Comparison of ENCODE assay signal across 8 cellular contexts in genomic region chr1:79005945-79006344, GRCh38. TPM values are rescaled to one million over a fixed set of nuclear protein-coding genes. Genes with fewer than 3 reads are reported as not detected.
DNase-seq lines count a peak whose midpoint lies in the region; ATAC-seq and TF ChIP-seq lines count a peak whose summit lies in the region.

No MANE protein-coding gene starts in this region.

- no peaks in the 10 kb centered on the region for H3K79me2 ChIP-seq in smooth muscle cell (ENCODE audit: low read depth)

- DNase-seq in HFF-Myc (ENCODE audit: extremely low read depth, low read depth), result no peak
- DNase-seq in left lung, result no peak
- no peak for DNase-seq in smooth muscle cell (lab: John Stamatoyannopoulos, UW; ENCODE audit: unreplicated experiment)
- no peak for DNase-seq in NCI-H1092 (lab: John Stamatoyannopoulos, UW)
- DNase-seq in activated CD8-positive, alpha-beta T cell treated with anti-CD3 and anti-CD28 coated beads for 36 hours, result no peak
- no peak for DNase-seq in WERI-Rb-1
- no peak for DNase-seq in SIG-M5 treated with dmso at 0.1 percent for 504 hours (lab: John Stamatoyannopoulos, UW; ENCODE audit: unreplicated experiment)

- H3K27ac ChIP-seq in duodenal mucosa (ENCODE audit: low read depth, low read length) (peak overlapping the region; percentile 30), left lung (peak overlapping the region; percentile 65 to 72), smooth muscle cell (ENCODE audit: low read depth) (no peak overlapping the region), WERI-Rb-1 (no peak overlapping the region)

- peak overlapping the region; percentile 98 for H2AFZ ChIP-seq in smooth muscle cell (ENCODE audit: low read depth)

- H3K4me1 Mint-ChIP-seq in activated CD8-positive, alpha-beta T cell treated with anti-CD3 and anti-CD28 coated beads for 36 hours (ENCODE audit: low read depth), result no peaks in the 10 kb centered on the region

- no peaks in the 10 kb centered on the region for H4K20me1 ChIP-seq in smooth muscle cell (ENCODE audit: low read depth)

- H3K36me3 ChIP-seq in duodenal mucosa (ENCODE audit: control insufficient read depth in 1 of 2, insufficient read depth in 2 of 2, low read length in 2 of 2), result no peaks in the 10 kb centered on the region
- H3K36me3 ChIP-seq in left lung, result no peaks in the 10 kb centered on the region
- no peaks in the 10 kb centered on the region for H3K36me3 ChIP-seq in smooth muscle cell (ENCODE audit: low read depth)
- no peaks in the 10 kb centered on the region for H3K36me3 ChIP-seq in WERI-Rb-1

- H3K36me3 Mint-ChIP-seq in activated CD8-positive, alpha-beta T cell treated with anti-CD3 and anti-CD28 coated beads for 36 hours (ENCODE audit: low read depth), result no peaks in the 10 kb centered on the region

- WGBS in smooth muscle cell (ENCODE audit: low lambda C conversion rate), result 27% methylated on average over 4 of the region's 4 CpGs

- H3K9ac ChIP-seq in duodenal mucosa (ENCODE audit: low read depth in 1 of 2, low read length in 2 of 2) (no peak overlapping the region), smooth muscle cell (ENCODE audit: low read depth) (no peak overlapping the region)

- H3K27me3 Mint-ChIP-seq in activated CD8-positive, alpha-beta T cell treated with anti-CD3 and anti-CD28 coated beads for 36 hours, result peaks cover 1% of the 10 kb centered on the region

- CTCF ChIA-PET in activated CD8-positive, alpha-beta T cell treated with anti-CD3 and anti-CD28 coated beads for 36 hours (lab: Charles Lee), result interaction anchor here (0.6 to 1.0 kb wide), 2 partner anchors 19 to 249 kb away, joined by 3 read pairs; no protein-coding TSS in a partner anchor

- H3K9me3 Mint-ChIP-seq in activated CD8-positive, alpha-beta T cell treated with anti-CD3 and anti-CD28 coated beads for 36 hours, result peaks cover 1% of the 10 kb centered on the region

- H3K4me3 ChIP-seq in HFF-Myc (replicated peaks; ENCODE audit: low read depth, low read length) (peak overlapping the region; percentile 21), duodenal mucosa (ENCODE audit: low read depth in 1 of 2, low read length in 2 of 2) (no peak overlapping the region), left lung (peak overlapping the region in 1 of 2 donors; percentile 43), smooth muscle cell (peak overlapping the region; percentile 54), WERI-Rb-1 (ENCODE audit: low read depth, low read length) (no peak overlapping the region)

- H3K9me3 ChIP-seq in duodenal mucosa (ENCODE audit: control insufficient read depth in 1 of 2, low read length in 2 of 2), result no peaks in the 10 kb centered on the region
- H3K9me3 ChIP-seq in left lung, result no peaks in the 10 kb centered on the region
- no peaks in the 10 kb centered on the region for H3K9me3 ChIP-seq in smooth muscle cell (replicated peaks; ENCODE audit: low read depth)
- no peaks in the 10 kb centered on the region for H3K9me3 ChIP-seq in WERI-Rb-1 (ENCODE audit: severe bottlenecking)

- no peaks in the 10 kb centered on the region for H3K27me3 ChIP-seq in duodenal mucosa (ENCODE audit: control insufficient read depth in 1 of 2, insufficient read depth in 2 of 2, low read length in 2 of 2)
- peaks cover 0 to 7% of the 10 kb centered on the region in 2 donors for H3K27me3 ChIP-seq in left lung
- H3K27me3 ChIP-seq in smooth muscle cell (ENCODE audit: low read depth), result no peaks in the 10 kb centered on the region
- no peaks in the 10 kb centered on the region for H3K27me3 ChIP-seq in WERI-Rb-1 (ENCODE audit: insufficient read depth, low read depth, severe bottlenecking)

- TF ChIP-seq CTCF in HFF-Myc (IDR thresholded peaks at IDR 0.05; ENCODE audit: low read depth, low read length, missing control alignments) (no peak), left lung (IDR thresholded peaks at IDR 0.05) (no peak), smooth muscle cell (IDR thresholded peaks at IDR 0.05; ENCODE audit: borderline replicate concordance, insufficient read depth, poor library complexity, severe bottlenecking) (no peak), WERI-Rb-1 (IDR thresholded peaks at IDR 0.05; ENCODE audit: low read depth, low read length) (no peak)
- TF ChIP-seq CTCF in activated CD8-positive, alpha-beta T cell treated with anti-CD3 and anti-CD28 coated beads for 36 hours (IDR thresholded peaks at IDR 0.05), result no peak

- H3K27ac Mint-ChIP-seq in activated CD8-positive, alpha-beta T cell treated with anti-CD3 and anti-CD28 coated beads for 36 hours, result no peak overlapping the region

- H3K4me2 ChIP-seq in smooth muscle cell, result peak overlapping the region; percentile 92

- POLR2A ChIA-PET in activated CD8-positive, alpha-beta T cell treated with anti-CD3 and anti-CD28 coated beads for 36 hours (lab: Charles Lee), result no interaction called here

- H3K4me3 Mint-ChIP-seq in activated CD8-positive, alpha-beta T cell treated with anti-CD3 and anti-CD28 coated beads for 36 hours, result no peak overlapping the region

- ATAC-seq in left lung, result no peak
- no peak for ATAC-seq in activated CD8-positive, alpha-beta T cell treated with anti-CD3 and anti-CD28 coated beads for 36 hours

- intact Hi-C loops in left lung (cut with DNase I), result no loop called here
- intact Hi-C loops in activated CD8-positive, alpha-beta T cell treated with anti-CD3 and anti-CD28 coated beads for 36 hours (cut with micrococcal nuclease), result no loop called here

- H3F3A ChIP-seq in smooth muscle cell (ENCODE audit: low read depth), result no peaks in the 10 kb centered on the region

- no peaks in the 10 kb centered on the region for H3K4me1 ChIP-seq in duodenal mucosa (ENCODE audit: control insufficient read depth in 1 of 2, insufficient read depth in 2 of 2, low read length in 2 of 2)
- H3K4me1 ChIP-seq in left lung, result no peaks in the 10 kb centered on the region
- H3K4me1 ChIP-seq in smooth muscle cell (ENCODE audit: low read depth), result peaks cover 10% of the 10 kb centered on the region

RNA-seq across cellular contexts. Expression of gene ADGRL4, which starts 0.6 kb away (rescaled TPM):
- 10 to 100 TPM; 11.8 to 20.4 TPM for total RNA-seq in left lung
- 2.8 and 3.1 TPM in 2 replicates for total RNA-seq in smooth muscle cell
- 0.54 and 2.7 TPM in 2 replicates for polyA plus RNA-seq in smooth muscle cell
- total RNA-seq in activated CD8-positive, alpha-beta T cell treated with anti-CD3 and anti-CD28 coated beads for 36 hours, result not detected

Comparison
In these comparisons a context has a peak if more than half of its experiments do, and no peak if none do; other contexts are left out.
1. H3K4me3 ChIP-seq: peak in HFF-Myc (single experiment) and smooth muscle cell (single experiment); none in duodenal mucosa (0 of 2) and WERI-Rb-1 (single experiment).
2. H3K27ac ChIP-seq: peak in duodenal mucosa (single experiment) and left lung (2 of 2); none in smooth muscle cell (single experiment) and WERI-Rb-1 (single experiment).